ENCODE assay signal across 8 cellular contexts in genomic region chr1:117607471-117607870, GRCh38. TPM values are rescaled to one million over a fixed set of nuclear protein-coding genes. Genes with fewer than 3 reads are reported as not detected.
DNase-seq lines count a peak whose midpoint lies in the region; ATAC-seq and TF ChIP-seq lines count a peak whose summit lies in the region.

No MANE protein-coding gene starts in this region.

- H3K4me3 Mint-ChIP-seq in Caco-2 (ENCODE audit: unreplicated experiment) = peak overlapping the region; percentile 86
- H3K4me3 Mint-ChIP-seq in neural crest cell = peak overlapping the region; percentile 87

- H3K4me1 Mint-ChIP-seq in Caco-2 (ENCODE audit: low read depth, unreplicated experiment) (peaks cover 25% of the 10 kb centered on the region), neural crest cell (peaks cover 21% of the 10 kb centered on the region)

- TF ChIP-seq CTCF in Caco-2 (IDR thresholded peaks at IDR 0.05; ENCODE audit: insufficient read depth in 1 of 2, low read depth in 1 of 2, low read length in 1 of 2, severe bottlenecking in 1 of 2, unreplicated experiment in 1 of 2) = no peak
- TF ChIP-seq CTCF in adrenal gland (IDR thresholded peaks at IDR 0.05) = no peak
- no peak for TF ChIP-seq CTCF in neural crest cell (conservative IDR thresholded peaks at IDR 0.05)

- H3K4me3 ChIP-seq in Caco-2 (ENCODE audit: low read depth, low read length) = peak overlapping the region; percentile 78
- peak overlapping the region in 2 of 4 donors; percentile 79 to 93 for H3K4me3 ChIP-seq in adrenal gland

- CTCF ChIA-PET in Caco-2 (lab: Charles Lee) = no interaction called here

- H3K36me3 ChIP-seq in Caco-2 (ENCODE audit: control insufficient read depth, insufficient read depth, low read length) = no peaks in the 10 kb centered on the region
- H3K36me3 ChIP-seq in adrenal gland (replicated peaks in 1 of 2) = no peaks in the 10 kb centered on the region

- peaks cover 4% of the 10 kb centered on the region for H3K4me1 ChIP-seq in Caco-2
- peaks cover 0 to 17% of the 10 kb centered on the region in 2 donors for H3K4me1 ChIP-seq in adrenal gland (replicated peaks in 1 of 2)

- H3K27me3 ChIP-seq in Caco-2 (replicated peaks; ENCODE audit: control insufficient read depth, insufficient read depth, low read length) (no peaks in the 10 kb centered on the region), adrenal gland (no peaks in the 10 kb centered on the region)

- H3K9me3 ChIP-seq in Caco-2 = no peaks in the 10 kb centered on the region
- no peaks in the 10 kb centered on the region for H3K9me3 ChIP-seq in adrenal gland (replicated peaks in 1 of 3)

- H3K27ac ChIP-seq in adrenal gland (peak overlapping the region in 3 of 5 donors; percentile 63 to 77 (median 69)), substantia nigra (ENCODE audit: low read depth, low read length, poor library complexity, severe bottlenecking) (no peak overlapping the region)

- no peak overlapping the region for H3K27ac Mint-ChIP-seq in Caco-2 (ENCODE audit: unreplicated experiment)
- no peak overlapping the region for H3K27ac Mint-ChIP-seq in neural crest cell (ENCODE audit: unreplicated experiment)

- TF ChIP-seq POLR2A in adrenal gland (IDR thresholded peaks at IDR 0.05) = peak in 1 of 2 donors; percentile 28

- H3K9me3 Mint-ChIP-seq in Caco-2 (ENCODE audit: unreplicated experiment) = no peaks in the 10 kb centered on the region
- no peaks in the 10 kb centered on the region for H3K9me3 Mint-ChIP-seq in neural crest cell

- WGBS in adrenal gland, 4 donors = 22 to 33% (median 28%) methylated on average over 6 of the region's 6 CpGs

- H3K27me3 Mint-ChIP-seq in Caco-2 (ENCODE audit: insufficient read depth, unreplicated experiment) (no peaks in the 10 kb centered on the region), neural crest cell (ENCODE audit: low read depth) (peaks cover 82% of the 10 kb centered on the region)

- ATAC-seq in HG03039 (IDR thresholded peaks at IDR 0.05; ENCODE audit: unreplicated experiment) (no peak), GM18873 (IDR thresholded peaks at IDR 0.05; ENCODE audit: low FRiP score, unreplicated experiment) (no peak)

- intact Hi-C loops in Caco-2 (cut with micrococcal nuclease; ENCODE audit: unreplicated experiment) (loop anchor here (2.0 kb wide), 1 partner anchor 63 kb away; no protein-coding TSS in a partner anchor), adrenal gland (cut with DNase I) (loop anchor here in 1 of 2 donors (5.0 kb wide), 1 partner anchor 150 kb away; no protein-coding TSS in a partner anchor)

- H3K36me3 Mint-ChIP-seq in Caco-2 (ENCODE audit: insufficient read depth, unreplicated experiment) (peaks cover 43% of the 10 kb centered on the region), neural crest cell (ENCODE audit: low read depth) (no peaks in the 10 kb centered on the region)

- no TSS peak for BruUV-seq in Caco-2 (replicated peaks; lab: Mats Ljungman, UMichigan)

- peak in 1 of 2 experiments; percentile 29 for DNase-seq in Caco-2
- peak; percentile 35 for DNase-seq in RPMI7951 (ENCODE audit: low read depth)
- peak; percentile 22 to 62 (median 43) for DNase-seq in adrenal gland
- no peak for DNase-seq in neural crest cell (ENCODE audit: low read depth, low spot score)
- no peak for DNase-seq in substantia nigra (lab: John Stamatoyannopoulos, UW)
- DNase-seq in NCI-H1092 (lab: John Stamatoyannopoulos, UW) = no peak

- POLR2A ChIA-PET in Caco-2 (lab: Charles Lee) = no interaction called here

RNA-seq across cellular contexts. Expression of gene TENT5C, which starts 1.6 kb away (rescaled TPM):
- total RNA-seq in Caco-2 (2022) = 19.8 and 24.4 TPM in 2 replicates
- total RNA-seq in RPMI7951 (2014; rRNA removed; shearing (Covaris generic)) = 0.36 and 0.78 TPM in 2 replicates
- 1 to 10 TPM; 1.5 to 8.5 (median 2.0) TPM for total RNA-seq in adrenal gland
- polyA plus RNA-seq in adrenal gland = 1 to 10 TPM in 1 of 3 donors, under 1 TPM in 2; 0.54 to 5.4 (median 0.72) TPM
- total RNA-seq in neural crest cell = 1.3 and 1.4 TPM in 2 replicates

Comparison
In these comparisons a context has a peak if more than half of its experiments do, and no peak if none do; other contexts are left out.
1. DNase-seq: peak in RPMI7951 (single experiment) and adrenal gland (7 of 7); none in neural crest cell (single experiment), substantia nigra (0 of 49) and NCI-H1092 (single experiment).